In the genomic region with DNA sequence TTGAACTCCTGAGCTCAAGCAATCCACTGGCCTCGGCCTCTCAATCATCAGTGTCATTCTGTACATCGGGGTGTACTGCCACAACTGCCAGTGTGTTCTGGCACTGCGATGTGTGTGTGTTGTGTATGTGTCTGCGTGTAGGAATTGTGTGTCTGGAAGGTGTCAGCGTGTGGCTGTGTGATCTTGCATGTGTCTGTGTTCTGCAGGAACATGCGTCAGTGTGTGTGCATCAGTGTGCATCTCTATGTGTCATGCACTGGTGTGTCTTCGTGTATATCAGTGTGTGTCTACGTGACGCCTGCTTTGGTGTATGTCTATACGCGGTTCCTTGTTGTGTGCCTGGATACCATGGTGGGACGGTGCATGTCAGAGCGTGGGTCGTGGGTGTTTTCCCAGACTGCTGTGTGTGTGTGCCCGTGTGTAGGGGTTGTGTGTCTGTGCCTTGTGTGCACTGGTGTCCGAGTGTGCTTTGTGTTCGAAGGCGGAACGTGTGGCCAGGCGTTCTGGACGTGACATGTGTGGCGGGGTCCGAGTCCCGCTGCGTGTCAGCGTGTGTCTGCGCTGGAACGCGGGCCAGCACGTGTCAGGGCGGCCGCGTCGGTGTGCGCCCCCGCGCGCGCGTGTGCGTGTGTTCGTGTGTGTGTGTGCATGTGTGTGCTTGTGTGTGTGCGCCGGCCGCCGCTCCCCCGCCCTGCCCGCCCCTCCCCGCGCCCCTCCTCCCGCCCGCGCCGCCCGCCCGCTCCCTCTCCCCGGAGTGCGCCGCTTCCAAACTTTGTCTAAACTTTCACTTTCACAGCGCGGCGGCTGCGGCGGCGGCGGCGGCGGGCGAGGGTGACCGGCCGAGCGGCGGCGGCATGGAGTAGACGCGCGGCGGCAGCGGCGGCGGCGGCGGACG, we compare ENCODE assay signal across 9 cellular contexts. TPM values are rescaled to one million over a fixed set of nuclear protein-coding genes. Genes with fewer than 3 reads are reported as not detected.
DNase-seq lines count a peak whose midpoint lies in the region; ATAC-seq and TF ChIP-seq lines count a peak whose summit lies in the region.
"Had no signal": no experiment of that assay in that cellular context is flagged by ENCODE, and none has a peak within 500 bp of the region (broad histone marks: within the 10 kb centered on the region; RNA-seq: fewer than 3 reads in every experiment).

TSS of gene NFIX (plus strand) at position 775 of the 895 bp plus-strand sequence. CDS start 363 bp downstream, outside the sequence.

- H4K20me1 ChIP-seq in Karpas-422 (ENCODE audit: insufficient read depth, low read depth, low read length), result no peaks in the 10 kb centered on the region

- no peak for TF ChIP-seq CTCF in liver (IDR thresholded peaks at IDR 0.05; ENCODE audit: low read depth, low read length, missing input control)

- no peaks in the 10 kb centered on the region for H3K36me3 ChIP-seq in CD4-positive, alpha-beta memory T cell (ENCODE audit: insufficient read depth, low read length)
- no peaks in the 10 kb centered on the region for H3K36me3 ChIP-seq in Karpas-422 (ENCODE audit: insufficient read depth, low read length)
- peaks cover 0 to 3% (median 0%) of the 10 kb centered on the region in 4 donors for H3K36me3 ChIP-seq in liver (ENCODE audit: control insufficient read depth in 4 of 4, insufficient read depth in 3 of 4, low read depth in 1 of 4, low read length in 3 of 4)

- H3K36me3 Mint-ChIP-seq in CD4-positive, alpha-beta memory T cell, result peaks cover 0 to 2% of the 10 kb centered on the region in 2 donors
- H3K36me3 Mint-ChIP-seq in activated CD4-positive, alpha-beta T cell treated with anti-CD3 and anti-CD28 coated beads, Interleukin-2, amount 10 ng/mL, durations not matched to agents 7 days and 5 days (ENCODE audit: low read depth), result peaks cover 3% of the 10 kb centered on the region

- peak within 1 kb of the TSS in 1 of 2 donors; percentile 67 for H3K4me3 ChIP-seq in CD4-positive, alpha-beta memory T cell (ENCODE audit: low read length in 2 of 2)
- H3K4me3 ChIP-seq in Karpas-422 (ENCODE audit: low read length) (peak within 1 kb of the TSS; percentile 45; the same call in 1 of the 2 replicates), liver (ENCODE audit: low read depth in 1 of 3, low read length in 3 of 3) (peak within 1 kb of the TSS; percentile 70 to 87 (median 84))

- no peaks in the 10 kb centered on the region for H3K9me3 ChIP-seq in CD4-positive, alpha-beta memory T cell (ENCODE audit: control insufficient read depth in 1 of 2, low read length in 2 of 2)
- H3K9me3 ChIP-seq in Karpas-422 (ENCODE audit: low read length), result no peaks in the 10 kb centered on the region
- no peaks in the 10 kb centered on the region for H3K9me3 ChIP-seq in liver (ENCODE audit: control insufficient read depth in 4 of 4, low read length in 3 of 4)

- no peak for TF ChIP-seq RAD21 in liver (IDR thresholded peaks at IDR 0.05)

- H3K27me3 Mint-ChIP-seq in CD4-positive, alpha-beta memory T cell, result peaks cover 5 to 19% of the 10 kb centered on the region in 2 donors
- peaks cover 28% of the 10 kb centered on the region for H3K27me3 Mint-ChIP-seq in activated CD4-positive, alpha-beta T cell treated with anti-CD3 and anti-CD28 coated beads, Interleukin-2, amount 10 ng/mL, durations not matched to agents 7 days and 5 days

- peak within 1 kb of the TSS; percentile 88 to 97 (median 90) for H3K4me3 Mint-ChIP-seq in CD4-positive, alpha-beta memory T cell
- peak within 1 kb of the TSS; percentile 79 for H3K4me3 Mint-ChIP-seq in activated CD4-positive, alpha-beta T cell treated with anti-CD3 and anti-CD28 coated beads, Interleukin-2, amount 10 ng/mL, durations not matched to agents 7 days and 5 days

- H3K4me2 ChIP-seq in Karpas-422 (ENCODE audit: low read depth, low read length, poor library complexity, severe bottlenecking), result peak within 1 kb of the TSS; percentile 42
- H3K4me2 ChIP-seq: KMS-11 had no signal

- DNase-seq in CD4-positive, alpha-beta memory T cell, result peak; percentile 41 to 59 (median 51)
- DNase-seq in Karpas-422, result peak; percentile 51
- DNase-seq in activated CD4-positive, alpha-beta T cell treated with anti-CD3 and anti-CD28 coated beads, Interleukin-2, amount 10 ng/mL, durations not matched to agents 7 days and 5 days, result peak; percentile 69
- DNase-seq in dermis blood vessel endothelial cell, result peak; percentile 63
- peak; percentile 70 to 71 for DNase-seq in stimulated activated CD4-positive, alpha-beta T cell treated with anti-CD3 and anti-CD28 coated beads, Interleukin-4, amount 100 ng/mL, for 4 hours
- DNase-seq in kidney glomerular epithelial cell (lab: John Stamatoyannopoulos, UW), result no peak

- H3K9me2 ChIP-seq in Karpas-422 (replicated peaks; ENCODE audit: insufficient read depth, low read length), result no peaks in the 10 kb centered on the region

- H3K27ac Mint-ChIP-seq in CD4-positive, alpha-beta memory T cell, result peak within 1 kb of the TSS in 6 of 7 donors; percentile 27 to 96 (median 80)
- H3K27ac Mint-ChIP-seq in activated CD4-positive, alpha-beta T cell treated with anti-CD3 and anti-CD28 coated beads, Interleukin-2, amount 10 ng/mL, durations not matched to agents 7 days and 5 days, result peak within 1 kb of the TSS; percentile 1

- intact Hi-C loops in CD4-positive, alpha-beta memory T cell (cut with micrococcal nuclease), result loop anchor here (1.0 kb wide), 2 partner anchors 12 to 17 kb away; no protein-coding TSS in a partner anchor

- peaks cover 10 to 19% (median 13%) of the 10 kb centered on the region in 4 donors for H3K4me1 Mint-ChIP-seq in CD4-positive, alpha-beta memory T cell
- H3K4me1 Mint-ChIP-seq in activated CD4-positive, alpha-beta T cell treated with anti-CD3 and anti-CD28 coated beads, Interleukin-2, amount 10 ng/mL, durations not matched to agents 7 days and 5 days, result peaks cover 7% of the 10 kb centered on the region

- H3K79me2 ChIP-seq in Karpas-422 (ENCODE audit: low read length), result no peaks in the 10 kb centered on the region

- H2AFZ ChIP-seq in Karpas-422 (ENCODE audit: low read length), result no peak within 1 kb of the TSS

- no peaks in the 10 kb centered on the region for H3K27me3 ChIP-seq in CD4-positive, alpha-beta memory T cell (ENCODE audit: insufficient read depth, low read length)
- H3K27me3 ChIP-seq in Karpas-422 (ENCODE audit: low read length), result no peaks in the 10 kb centered on the region
- H3K27me3 ChIP-seq in liver (ENCODE audit: control insufficient read depth in 4 of 4, insufficient read depth in 4 of 4, low read length in 3 of 4), result no peaks in the 10 kb centered on the region

- H3K9ac ChIP-seq in Karpas-422 (ENCODE audit: low read length) (no peak within 1 kb of the TSS), liver (ENCODE audit: low read depth in 1 of 2, low read length in 2 of 2) (no peak within 1 kb of the TSS)
- H3K9ac ChIP-seq: KMS-11 had no signal

- WGBS in liver, result 12% methylated on average over 84 of the region's 84 CpGs

- ATAC-seq in GM21786 (IDR thresholded peaks at IDR 0.05; ENCODE audit: unreplicated experiment), result no peak

- CTCF ChIA-PET in CD4-positive, alpha-beta memory T cell (lab: Charles Lee; ENCODE audit: partially characterized antibody), result interaction anchor here (1.3 to 2.3 kb wide), 2 partner anchors 12 to 66 kb away, joined by 3 to 9 read pairs; no protein-coding TSS in a partner anchor
- CTCF ChIA-PET in activated CD4-positive, alpha-beta T cell treated with anti-CD3 and anti-CD28 coated beads, Interleukin-2, amount 10 ng/mL, durations not matched to agents 7 days and 5 days (lab: Charles Lee), result interaction anchor here (1.9 kb wide), 1 partner anchor 10 kb away, joined by 4 read pairs; no protein-coding TSS in a partner anchor

- H3K9me3 Mint-ChIP-seq in CD4-positive, alpha-beta memory T cell, result peaks cover 0 to 6% (median 0%) of the 10 kb centered on the region in 8 donors
- no peaks in the 10 kb centered on the region for H3K9me3 Mint-ChIP-seq in activated CD4-positive, alpha-beta T cell treated with anti-CD3 and anti-CD28 coated beads, Interleukin-2, amount 10 ng/mL, durations not matched to agents 7 days and 5 days

- peaks cover 5% of the 10 kb centered on the region for H3K4me1 ChIP-seq in CD4-positive, alpha-beta memory T cell (ENCODE audit: insufficient read depth, low read length)
- H3K4me1 ChIP-seq in Karpas-422 (ENCODE audit: low read length) (peaks cover 2% of the 10 kb centered on the region; the same call in 1 of the 2 replicates), liver (ENCODE audit: control insufficient read depth in 4 of 4, insufficient read depth in 4 of 4, low read length in 3 of 4) (peaks cover 3 to 21% (median 12%) of the 10 kb centered on the region in 4 donors)

- POLR2A ChIA-PET in CD4-positive, alpha-beta memory T cell (lab: Charles Lee; ENCODE audit: partially characterized antibody), result no interaction called here
- POLR2A ChIA-PET in activated CD4-positive, alpha-beta T cell treated with anti-CD3 and anti-CD28 coated beads, Interleukin-2, amount 10 ng/mL, durations not matched to agents 7 days and 5 days (lab: Charles Lee), result no interaction called here

- no peak within 1 kb of the TSS for H3K27ac ChIP-seq in CD4-positive, alpha-beta memory T cell (ENCODE audit: low read depth, low read length)
- no peak within 1 kb of the TSS for H3K27ac ChIP-seq in Karpas-422 (ENCODE audit: low read length)
- peak within 1 kb of the TSS; percentile 78 to 85 for H3K27ac ChIP-seq in liver (ENCODE audit: low read depth in 1 of 2, low read length in 2 of 2)
- H3K27ac ChIP-seq: KMS-11 had no signal

TF ChIP-seq in liver, 16 proteins besides CTCF, POLR2A, EP300 and RAD21 (continues in another document):
- TF ChIP-seq GABPA (IDR thresholded peaks at IDR 0.05 in 1 of 2, conservative IDR thresholded peaks at IDR 0.05 in 1 of 2) (no peak), NR2F2 (IDR thresholded peaks at IDR 0.05) (no peak), ATF3 (IDR thresholded peaks at IDR 0.05) (no peak), RXRA (IDR thresholded peaks at IDR 0.05) (no peak), TAF1 (conservative IDR thresholded peaks at IDR 0.05) (no peak), HNF4A (conservative IDR thresholded peaks at IDR 0.05) (no peak), FOXA1 (IDR thresholded peaks at IDR 0.05) (no peak), EGR1 (IDR thresholded peaks at IDR 0.05; ENCODE audit: low read depth in 2 of 2) (no peak), FOXA2 (IDR thresholded peaks at IDR 0.05) (no peak), SP1 (IDR thresholded peaks at IDR 0.05) (no peak), JUND (IDR thresholded peaks at IDR 0.05) (no peak), YY1 (IDR thresholded peaks at IDR 0.05) (no peak)

RNA-seq across cellular contexts. Expression of gene NFIX, which starts in this region (rescaled TPM):
- total RNA-seq in CD4-positive, alpha-beta memory T cell, result 1 to 10 TPM; 4.0 to 5.4 TPM
- under 1 TPM in 1 of 2 donors, not detected in 1; 0.09 TPM for polyA plus RNA-seq in CD4-positive, alpha-beta memory T cell
- 0.04 and 0.18 TPM in 2 replicates for total RNA-seq in Karpas-422 (2014; rRNA removed; shearing (Covaris generic); ENCODE audit: low replicate concordance)
- total RNA-seq in activated CD4-positive, alpha-beta T cell treated with anti-CD3 and anti-CD28 coated beads, Interleukin-2, amount 10 ng/mL, durations not matched to agents 7 days and 5 days, result 1 to 10 TPM; 1.2 to 1.5 TPM
- 12.6 and 23.7 TPM in 2 replicates for total RNA-seq in dermis blood vessel endothelial cell
- 10 to 100 TPM; 10.3 to 18.4 TPM for total RNA-seq in liver
- 10 to 100 TPM in 1 of 2 donors, 1 to 10 TPM in 1; 3.3 to 14.8 TPM for polyA plus RNA-seq in liver

Comparison
In these comparisons a context has a peak if more than half of its experiments do, and no peak if none do; other contexts are left out.
1. Peak in DNase-seq, H3K4me3 ChIP-seq and H3K4me2 ChIP-seq in Karpas-422; RNA of the gene not detected or under 1 TPM.
2. H3K27ac ChIP-seq: peak in liver (2 of 2); none in CD4-positive, alpha-beta memory T cell (single experiment) and Karpas-422 (single experiment).